ENCODE assay signal across 8 cellular contexts in the genomic region with DNA sequence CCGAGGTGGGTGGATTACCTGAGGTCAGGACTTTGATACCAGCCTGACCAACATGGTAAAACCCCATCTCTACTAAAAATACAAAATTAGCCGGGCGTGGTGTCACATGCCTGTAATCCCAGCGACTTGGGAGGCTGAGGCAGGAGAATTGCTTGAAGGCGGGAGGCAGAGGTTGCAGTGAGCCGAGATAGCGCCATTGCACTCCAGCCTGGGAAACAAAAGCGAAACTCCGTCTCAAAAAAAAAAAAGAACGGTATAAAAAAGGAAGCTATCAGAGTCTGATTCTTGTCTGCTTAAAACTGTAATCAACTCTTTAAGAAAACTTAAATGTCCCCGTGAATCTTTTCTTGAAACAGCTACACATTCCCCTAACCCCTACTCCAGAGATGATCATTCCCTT. TPM values are rescaled to one million over a fixed set of nuclear protein-coding genes. Genes with fewer than 3 reads are reported as not detected.
A peak's percentile ranks its signal among the peaks of the same experiment; 100 is the strongest.
DNase-seq lines count a peak whose midpoint lies in the region; ATAC-seq and TF ChIP-seq lines count a peak whose summit lies in the region.
"Not testable (repeated sequence)": the region's sequence is repeated elsewhere in the genome, so short reads cannot be mapped to it uniquely, and the experiment has no call there.

No MANE protein-coding gene starts in this region.

- H3K4me2 ChIP-seq in Loucy (ENCODE audit: low read depth, low read length, poor library complexity, severe bottlenecking) (peak overlapping the region; percentile 86), PC-9 (peak overlapping the region; percentile 79)

- H3K79me2 ChIP-seq in Loucy (ENCODE audit: insufficient read depth, low read length) = peaks cover 89% of the 10 kb centered on the region
- peaks cover 78% of the 10 kb centered on the region for H3K79me2 ChIP-seq in PC-9 (ENCODE audit: low read depth)

- peaks cover 48% of the 10 kb centered on the region for H4K20me1 ChIP-seq in Loucy (ENCODE audit: insufficient read depth, low read length, poor library complexity, severe bottlenecking)
- peaks cover 20% of the 10 kb centered on the region for H4K20me1 ChIP-seq in PC-9 (ENCODE audit: insufficient read depth)

- H3F3A ChIP-seq in Loucy (ENCODE audit: low read depth); PC-9 (ENCODE audit: insufficient read depth, low read depth): not testable (repeated sequence)

- TF ChIP-seq CTCF in Loucy (conservative IDR thresholded peaks at IDR 0.05; ENCODE audit: low read length); PC-9 (conservative IDR thresholded peaks at IDR 0.05); dorsolateral prefrontal cortex (IDR thresholded peaks at IDR 0.05 in 54 of 56, conservative IDR thresholded peaks at IDR 0.05 in 2 of 56; ENCODE audit: low read depth in 1 of 56, partially characterized antibody in 56 of 56): not testable (repeated sequence)

- H3K27ac ChIP-seq in CD8-positive, alpha-beta memory T cell (ENCODE audit: low read depth, low read length) = peak overlapping the region; percentile 98
- not testable (repeated sequence) for H3K27ac ChIP-seq in PC-9, dorsolateral prefrontal cortex
- peak overlapping the region; percentile 98 for H3K27ac ChIP-seq in naive thymus-derived CD4-positive, alpha-beta T cell (ENCODE audit: low read depth, low read length)

- H3K4me3 Mint-ChIP-seq in CD8-positive, alpha-beta memory T cell = peak overlapping the region; percentile 86 to 98 (median 90)
- H3K4me3 Mint-ChIP-seq in activated CD4-positive, alpha-beta memory T cell treated with anti-CD3 and anti-CD28 coated beads, Interleukin-2, amount 10 ng/mL, durations not matched to agents 7 days and 5 days = peak overlapping the region; percentile 83
- H3K4me3 Mint-ChIP-seq in activated naive CD8-positive, alpha-beta T cell treated with anti-CD3 and anti-CD28 coated beads for 36 hours = peak overlapping the region; percentile 94
- H3K4me3 Mint-ChIP-seq in naive thymus-derived CD4-positive, alpha-beta T cell = peak overlapping the region; percentile 87 to 99 (median 92)
- peak overlapping the region; percentile 92 to 97 for H3K4me3 Mint-ChIP-seq in stimulated activated naive CD8-positive, alpha-beta T cell treated with anti-CD3 and anti-CD28 coated beads, Interleukin-15, amount 100 ng/mL, for 72 hours

- CTCF ChIA-PET in CD8-positive, alpha-beta memory T cell (lab: Charles Lee) = interaction anchor here (1.0 to 2.9 kb wide), 3 partner anchors 23 to 40 kb away, joined by 3 to 14 read pairs (median 3); no protein-coding TSS in a partner anchor
- CTCF ChIA-PET in PC-9 (lab: Charles Lee); naive thymus-derived CD4-positive, alpha-beta T cell (lab: Charles Lee): not testable (repeated sequence)
- CTCF ChIA-PET in activated CD4-positive, alpha-beta memory T cell treated with anti-CD3 and anti-CD28 coated beads, Interleukin-2, amount 10 ng/mL, durations not matched to agents 7 days and 5 days (lab: Charles Lee) = interaction anchor here (0.7 to 1.1 kb wide), 2 partner anchors 9 to 35 kb away, joined by 4 to 5 read pairs; no protein-coding TSS in a partner anchor

- not testable (repeated sequence) for H2AFZ ChIP-seq in Loucy (ENCODE audit: low read length); PC-9

- peak overlapping the region; percentile 90 for H3K9ac ChIP-seq in Loucy (ENCODE audit: low read depth, low read length, poor library complexity, severe bottlenecking)

- not testable (repeated sequence) for ATAC-seq in naive thymus-derived CD4-positive, alpha-beta T cell; stimulated activated naive CD8-positive, alpha-beta T cell treated with anti-CD3 and anti-CD28 coated beads, Interleukin-15, amount 100 ng/mL, for 72 hours

- peaks cover 7 to 61% (median 8%) of the 10 kb centered on the region in 3 donors for H3K36me3 Mint-ChIP-seq in CD8-positive, alpha-beta memory T cell
- peaks cover 59% of the 10 kb centered on the region for H3K36me3 Mint-ChIP-seq in activated CD4-positive, alpha-beta memory T cell treated with anti-CD3 and anti-CD28 coated beads, Interleukin-2, amount 10 ng/mL, durations not matched to agents 7 days and 5 days (ENCODE audit: low read depth)
- peaks cover 16% of the 10 kb centered on the region for H3K36me3 Mint-ChIP-seq in activated naive CD8-positive, alpha-beta T cell treated with anti-CD3 and anti-CD28 coated beads for 36 hours
- peaks cover 0 to 26% (median 13%) of the 10 kb centered on the region in 5 donors for H3K36me3 Mint-ChIP-seq in naive thymus-derived CD4-positive, alpha-beta T cell

- intact Hi-C loops in PC-9 (cut with micrococcal nuclease; ENCODE audit: unreplicated experiment) = loop anchor here (10.0 kb wide), 1 partner anchor 464 kb away; a partner anchor contains a TSS
- intact Hi-C loops in dorsolateral prefrontal cortex (cut with DNase I) = not testable (repeated sequence)
- intact Hi-C loops in naive thymus-derived CD4-positive, alpha-beta T cell (cut with micrococcal nuclease) = loop anchor here (5.0 to 10.0 kb wide), 4 partner anchors 33 to 1654 kb away; a partner anchor contains a TSS

- H3K27me3 Mint-ChIP-seq in CD8-positive, alpha-beta memory T cell; activated CD4-positive, alpha-beta memory T cell treated with anti-CD3 and anti-CD28 coated beads, Interleukin-2, amount 10 ng/mL, durations not matched to agents 7 days and 5 days; activated naive CD8-positive, alpha-beta T cell treated with anti-CD3 and anti-CD28 coated beads for 36 hours; naive thymus-derived CD4-positive, alpha-beta T cell; stimulated activated naive CD8-positive, alpha-beta T cell treated with anti-CD3 and anti-CD28 coated beads, Interleukin-15, amount 100 ng/mL, for 72 hours: not testable (repeated sequence)

- BruUV-seq in PC-9 (replicated peaks; lab: Mats Ljungman, UMichigan) = not testable (repeated sequence)

- H3K9me2 ChIP-seq in Loucy (replicated peaks; ENCODE audit: low read depth, low read length); PC-9 (ENCODE audit: insufficient read depth): not testable (repeated sequence)

- not testable (repeated sequence) for H3K9me3 Mint-ChIP-seq in CD8-positive, alpha-beta memory T cell; activated CD4-positive, alpha-beta memory T cell treated with anti-CD3 and anti-CD28 coated beads, Interleukin-2, amount 10 ng/mL, durations not matched to agents 7 days and 5 days; activated naive CD8-positive, alpha-beta T cell treated with anti-CD3 and anti-CD28 coated beads for 36 hours; naive thymus-derived CD4-positive, alpha-beta T cell; stimulated activated naive CD8-positive, alpha-beta T cell treated with anti-CD3 and anti-CD28 coated beads, Interleukin-15, amount 100 ng/mL, for 72 hours

- H3K4me1 Mint-ChIP-seq in CD8-positive, alpha-beta memory T cell = peaks cover 56 to 75% (median 66%) of the 10 kb centered on the region in 3 donors
- H3K4me1 Mint-ChIP-seq in activated CD4-positive, alpha-beta memory T cell treated with anti-CD3 and anti-CD28 coated beads, Interleukin-2, amount 10 ng/mL, durations not matched to agents 7 days and 5 days = peaks cover 38% of the 10 kb centered on the region
- peaks cover 58% of the 10 kb centered on the region for H3K4me1 Mint-ChIP-seq in activated naive CD8-positive, alpha-beta T cell treated with anti-CD3 and anti-CD28 coated beads for 36 hours
- peaks cover 58 to 78% (median 73%) of the 10 kb centered on the region in 7 donors for H3K4me1 Mint-ChIP-seq in naive thymus-derived CD4-positive, alpha-beta T cell
- peaks cover 62% of the 10 kb centered on the region for H3K4me1 Mint-ChIP-seq in stimulated activated naive CD8-positive, alpha-beta T cell treated with anti-CD3 and anti-CD28 coated beads, Interleukin-15, amount 100 ng/mL, for 72 hours

- not testable (repeated sequence) for H3K36me3 ChIP-seq in CD8-positive, alpha-beta memory T cell (ENCODE audit: insufficient read depth, low read length); Loucy (ENCODE audit: insufficient read depth, low read length); PC-9 (ENCODE audit: low read depth); naive thymus-derived CD4-positive, alpha-beta T cell (ENCODE audit: control insufficient read depth in 2 of 3, insufficient read depth in 3 of 3, low read length in 3 of 3)

- peak in 3 of 5 donors; percentile 38 to 52 (median 39) for DNase-seq in CD8-positive, alpha-beta memory T cell
- DNase-seq in PC-9; activated naive CD8-positive, alpha-beta T cell treated with anti-CD3 and anti-CD28 coated beads for 36 hours; dorsolateral prefrontal cortex; stimulated activated naive CD8-positive, alpha-beta T cell treated with anti-CD3 and anti-CD28 coated beads, Interleukin-15, amount 100 ng/mL, for 72 hours: not testable (repeated sequence)
- DNase-seq in activated CD4-positive, alpha-beta memory T cell treated with anti-CD3 and anti-CD28 coated beads, Interleukin-2, amount 10 ng/mL, durations not matched to agents 7 days and 5 days = peak; percentile 40
- peak in 4 of 9 donors; percentile 32 to 47 (median 36) for DNase-seq in naive thymus-derived CD4-positive, alpha-beta T cell

- H3K27ac Mint-ChIP-seq in CD8-positive, alpha-beta memory T cell = peak overlapping the region; percentile 70 to 99 (median 98)
- peak overlapping the region; percentile 84 for H3K27ac Mint-ChIP-seq in activated CD4-positive, alpha-beta memory T cell treated with anti-CD3 and anti-CD28 coated beads, Interleukin-2, amount 10 ng/mL, durations not matched to agents 7 days and 5 days
- H3K27ac Mint-ChIP-seq in activated naive CD8-positive, alpha-beta T cell treated with anti-CD3 and anti-CD28 coated beads for 36 hours = peak overlapping the region; percentile 86
- peak overlapping the region; percentile 82 to 99 (median 97) for H3K27ac Mint-ChIP-seq in naive thymus-derived CD4-positive, alpha-beta T cell
- peak overlapping the region in 1 of 2 donors; percentile 95 for H3K27ac Mint-ChIP-seq in stimulated activated naive CD8-positive, alpha-beta T cell treated with anti-CD3 and anti-CD28 coated beads, Interleukin-15, amount 100 ng/mL, for 72 hours

- H3K4me1 ChIP-seq in CD8-positive, alpha-beta memory T cell (ENCODE audit: insufficient read depth, low read length) = peaks cover 44% of the 10 kb centered on the region
- H3K4me1 ChIP-seq in Loucy (ENCODE audit: insufficient read depth, low read length, poor library complexity, severe bottlenecking) = peaks cover 53% of the 10 kb centered on the region
- peaks cover 34% of the 10 kb centered on the region for H3K4me1 ChIP-seq in PC-9 (replicated peaks; ENCODE audit: insufficient read depth)
- H3K4me1 ChIP-seq in naive thymus-derived CD4-positive, alpha-beta T cell (ENCODE audit: control insufficient read depth in 2 of 2, insufficient read depth in 2 of 2, low read length in 2 of 2) = peaks cover 34 to 37% of the 10 kb centered on the region in 2 donors

- H3K4me3 ChIP-seq in CD8-positive, alpha-beta memory T cell (ENCODE audit: low read length) = peak overlapping the region; percentile 98
- H3K4me3 ChIP-seq in Loucy (ENCODE audit: low read length, poor library complexity, severe bottlenecking) (peak overlapping the region; percentile 81), PC-9 (0 out of 2 replicates have a peak overlapping the region, but pooled peaks have one; percentile 96), dorsolateral prefrontal cortex (peak overlapping the region in 31 of 59 donors; percentile 0 to 100 (median 97))
- H3K4me3 ChIP-seq in naive thymus-derived CD4-positive, alpha-beta T cell (ENCODE audit: low read length) = peak overlapping the region; percentile 92

- H3K9me3 ChIP-seq in CD8-positive, alpha-beta memory T cell (ENCODE audit: low read length); Loucy (ENCODE audit: insufficient read depth, low read depth, low read length); PC-9 (ENCODE audit: insufficient read depth, low read depth); naive thymus-derived CD4-positive, alpha-beta T cell (ENCODE audit: control insufficient read depth in 2 of 3, low read length in 3 of 3): not testable (repeated sequence)

- POLR2A ChIA-PET in CD8-positive, alpha-beta memory T cell (lab: Charles Lee) = interaction anchor here (0.6 to 1.5 kb wide), 3 partner anchors 31 to 115 kb away, joined by 3 to 5 read pairs (median 3); a partner anchor contains a TSS
- POLR2A ChIA-PET in PC-9 (lab: Charles Lee; ENCODE audit: unreplicated experiment) = interaction anchor here (0.6 kb wide), 1 partner anchor 660 kb away, joined by 4 read pairs; no protein-coding TSS in a partner anchor
- POLR2A ChIA-PET in activated CD4-positive, alpha-beta memory T cell treated with anti-CD3 and anti-CD28 coated beads, Interleukin-2, amount 10 ng/mL, durations not matched to agents 7 days and 5 days (lab: Charles Lee) = interaction anchor here (0.7 to 10.8 kb wide), 6 partner anchors 9 to 187 kb away, joined by 3 to 295 read pairs (median 9); a partner anchor contains a TSS
- POLR2A ChIA-PET in naive thymus-derived CD4-positive, alpha-beta T cell (lab: Charles Lee) = interaction anchor here (0.6 to 1.5 kb wide), 3 partner anchors 9 to 1273 kb away, joined by 4 to 7 read pairs (median 4); a partner anchor contains a TSS

- H3K27me3 ChIP-seq in CD8-positive, alpha-beta memory T cell (ENCODE audit: insufficient read depth, low read length, poor library complexity, severe bottlenecking); Loucy (ENCODE audit: insufficient read depth, low read length, poor library complexity, severe bottlenecking); PC-9 (ENCODE audit: insufficient read depth, low read depth); dorsolateral prefrontal cortex; naive thymus-derived CD4-positive, alpha-beta T cell (ENCODE audit: control insufficient read depth in 2 of 2, insufficient read depth in 2 of 2, low read length in 2 of 2): not testable (repeated sequence)

RNA-seq across cellular contexts. Expression of a gene that starts 4.4 kb away (rescaled TPM):
- total RNA-seq in CD8-positive, alpha-beta memory T cell = 10 to 100 TPM; 31.3 to 34.1 TPM
- 121 TPM for polyA plus RNA-seq in CD8-positive, alpha-beta memory T cell
- total RNA-seq in PC-9 (2021) = 33.8 and 53.4 TPM in 2 replicates
- total RNA-seq in activated CD4-positive, alpha-beta memory T cell treated with anti-CD3 and anti-CD28 coated beads, Interleukin-2, amount 10 ng/mL, durations not matched to agents 7 days and 5 days = 10 to 100 TPM; 48.0 to 49.8 TPM
- total RNA-seq in activated naive CD8-positive, alpha-beta T cell treated with anti-CD3 and anti-CD28 coated beads for 36 hours = 10 to 100 TPM; 19.1 to 21.3 TPM
- 10 to 100 TPM; 24.1 to 66.9 (median 36.4) TPM for total RNA-seq in dorsolateral prefrontal cortex
- total RNA-seq in naive thymus-derived CD4-positive, alpha-beta T cell = 10 to 100 TPM; 38.1 to 92.6 (median 62.4) TPM
- polyA plus RNA-seq in naive thymus-derived CD4-positive, alpha-beta T cell = 10 to 100 TPM; 68.7 to 76.8 TPM
